Comparison of ENCODE assay signal across 1 cellular context in the genomic region with DNA sequence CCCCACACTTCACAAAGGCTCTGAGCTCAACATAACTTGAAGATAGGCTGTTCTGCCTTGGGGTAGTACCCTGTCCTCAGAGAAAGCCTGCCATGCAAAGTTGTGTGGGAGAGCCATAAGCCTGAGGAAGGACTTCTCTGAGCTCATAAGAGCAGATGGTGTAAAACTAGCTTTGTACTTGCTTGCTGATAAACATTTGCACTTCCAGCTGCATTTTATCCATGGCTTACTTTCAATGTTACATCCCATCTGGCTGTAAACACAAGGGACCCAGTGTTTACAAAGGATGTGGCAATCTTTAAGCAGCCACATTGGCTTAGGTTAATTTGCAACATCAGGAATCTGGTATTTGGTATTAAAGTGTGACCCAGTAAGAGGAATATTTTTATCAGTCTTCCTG.
TF ChIP-seq lines count a peak whose summit lies in the region.

No MANE protein-coding gene starts in this region.

TF ChIP-seq in HepG2, 621 proteins besides CTCF, POLR2A, EP300 and RAD21 (continued from another document and continues in another):
- TF ChIP-seq, protein P1, sequence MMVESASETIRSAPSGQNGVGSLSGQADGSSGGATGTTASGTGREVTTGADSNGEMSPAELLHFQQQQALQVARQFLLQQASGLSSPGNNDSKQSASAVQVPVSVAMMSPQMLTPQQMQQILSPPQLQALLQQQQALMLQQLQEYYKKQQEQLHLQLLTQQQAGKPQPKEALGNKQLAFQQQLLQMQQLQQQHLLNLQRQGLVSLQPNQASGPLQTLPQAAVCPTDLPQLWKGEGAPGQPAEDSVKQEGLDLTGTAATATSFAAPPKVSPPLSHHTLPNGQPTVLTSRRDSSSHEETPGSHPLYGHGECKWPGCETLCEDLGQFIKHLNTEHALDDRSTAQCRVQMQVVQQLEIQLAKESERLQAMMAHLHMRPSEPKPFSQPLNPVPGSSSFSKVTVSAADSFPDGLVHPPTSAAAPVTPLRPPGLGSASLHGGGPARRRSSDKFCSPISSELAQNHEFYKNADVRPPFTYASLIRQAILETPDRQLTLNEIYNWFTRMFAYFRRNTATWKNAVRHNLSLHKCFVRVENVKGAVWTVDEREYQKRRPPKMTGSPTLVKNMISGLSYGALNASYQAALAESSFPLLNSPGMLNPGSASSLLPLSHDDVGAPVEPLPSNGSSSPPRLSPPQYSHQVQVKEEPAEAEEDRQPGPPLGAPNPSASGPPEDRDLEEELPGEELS (CRISPR knock-in tag; IDR thresholded peaks at IDR 0.05) = peak; percentile 82
- TF ChIP-seq GATAD2A (CRISPR knock-in tag; IDR thresholded peaks at IDR 0.05) (peak; percentile 83), HBP1 (CRISPR knock-in tag; IDR thresholded peaks at IDR 0.05; ENCODE audit: low read depth) (no peak), FOXP1 (IDR thresholded peaks at IDR 0.05) (peak; percentile 65; the same call in 1 of the 2 replicates), FOXP1 (CRISPR knock-in tag; IDR thresholded peaks at IDR 0.05) (peak; percentile 95), FOXK1 (CRISPR knock-in tag; IDR thresholded peaks at IDR 0.05; ENCODE audit: borderline replicate concordance, low read depth) (peak; percentile 55; the same call in 1 of the 2 replicates), POGZ (CRISPR knock-in tag; IDR thresholded peaks at IDR 0.05) (peak; percentile 52; the same call in 1 of the 2 replicates), SAP130 (CRISPR knock-in tag; IDR thresholded peaks at IDR 0.05; ENCODE audit: low read depth) (0 out of 2 replicates have a peak, but pooled peaks have one; percentile 21), SMC3 (IDR thresholded peaks at IDR 0.05; ENCODE audit: low read length) (no peak), SOX6 (IDR thresholded peaks at IDR 0.05) (no peak), SOX6 (CRISPR knock-in tag; IDR thresholded peaks at IDR 0.05) (peak; percentile 53; the same call in 1 of the 2 replicates), IKZF5 (CRISPR knock-in tag; IDR thresholded peaks at IDR 0.05) (no peak), ARID5B (CRISPR knock-in tag; IDR thresholded peaks at IDR 0.05) (peak; percentile 75), RORA (CRISPR knock-in tag; IDR thresholded peaks at IDR 0.05) (no peak), SNAPC2 (CRISPR knock-in tag; IDR thresholded peaks at IDR 0.05) (no peak), TCF7 (IDR thresholded peaks at IDR 0.05; ENCODE audit: low read depth) (0 out of 2 replicates have a peak, but pooled peaks have one; percentile 28), ZBTB46 (CRISPR knock-in tag; IDR thresholded peaks at IDR 0.05; ENCODE audit: borderline replicate concordance) (no peak), HMG20A (CRISPR knock-in tag; IDR thresholded peaks at IDR 0.05; ENCODE audit: borderline replicate concordance) (peak; percentile 35; the same call in 1 of the 2 replicates), PHF21A (CRISPR knock-in tag; IDR thresholded peaks at IDR 0.05) (no peak), ZFP36L1 (CRISPR knock-in tag; IDR thresholded peaks at IDR 0.05) (no peak), ZBTB49 (CRISPR knock-in tag; IDR thresholded peaks at IDR 0.05; ENCODE audit: borderline replicate concordance) (no peak), MAZ (IDR thresholded peaks at IDR 0.05; ENCODE audit: borderline replicate concordance, low read depth, low read length) (no peak), MAZ (CRISPR knock-in tag; IDR thresholded peaks at IDR 0.05; ENCODE audit: low read depth) (no peak), SALL1 (CRISPR knock-in tag; IDR thresholded peaks at IDR 0.05) (peak; percentile 49), MIER2 (CRISPR knock-in tag; IDR thresholded peaks at IDR 0.05) (no peak)
- TF ChIP-seq, protein P2, sequence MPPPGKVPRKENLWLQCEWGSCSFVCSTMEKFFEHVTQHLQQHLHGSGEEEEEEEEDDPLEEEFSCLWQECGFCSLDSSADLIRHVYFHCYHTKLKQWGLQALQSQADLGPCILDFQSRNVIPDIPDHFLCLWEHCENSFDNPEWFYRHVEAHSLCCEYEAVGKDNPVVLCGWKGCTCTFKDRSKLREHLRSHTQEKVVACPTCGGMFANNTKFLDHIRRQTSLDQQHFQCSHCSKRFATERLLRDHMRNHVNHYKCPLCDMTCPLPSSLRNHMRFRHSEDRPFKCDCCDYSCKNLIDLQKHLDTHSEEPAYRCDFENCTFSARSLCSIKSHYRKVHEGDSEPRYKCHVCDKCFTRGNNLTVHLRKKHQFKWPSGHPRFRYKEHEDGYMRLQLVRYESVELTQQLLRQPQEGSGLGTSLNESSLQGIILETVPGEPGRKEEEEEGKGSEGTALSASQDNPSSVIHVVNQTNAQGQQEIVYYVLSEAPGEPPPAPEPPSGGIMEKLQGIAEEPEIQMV (CRISPR knock-in tag; IDR thresholded peaks at IDR 0.05; ENCODE audit: low read depth) = no peak
- TF ChIP-seq, protein P3, sequence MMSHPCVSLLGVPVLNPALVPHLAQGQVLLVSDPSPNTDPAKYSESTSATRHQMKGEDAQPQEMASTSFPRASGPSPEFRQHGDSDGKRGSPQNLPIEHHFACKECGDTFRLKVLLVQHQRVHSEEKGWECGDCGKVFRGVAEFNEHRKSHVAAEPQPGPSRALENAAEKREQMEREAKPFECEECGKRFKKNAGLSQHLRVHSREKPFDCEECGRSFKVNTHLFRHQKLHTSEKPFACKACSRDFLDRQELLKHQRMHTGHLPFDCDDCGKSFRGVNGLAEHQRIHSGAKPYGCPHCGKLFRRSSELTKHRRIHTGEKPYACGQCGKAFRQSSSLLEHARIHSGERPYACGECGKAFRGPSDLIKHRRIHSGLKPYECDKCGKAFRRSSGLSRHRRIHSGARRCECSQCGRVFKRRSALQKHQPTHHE (CRISPR knock-in tag; IDR thresholded peaks at IDR 0.05; ENCODE audit: borderline replicate concordance) = no peak
- TF ChIP-seq, protein P4, sequence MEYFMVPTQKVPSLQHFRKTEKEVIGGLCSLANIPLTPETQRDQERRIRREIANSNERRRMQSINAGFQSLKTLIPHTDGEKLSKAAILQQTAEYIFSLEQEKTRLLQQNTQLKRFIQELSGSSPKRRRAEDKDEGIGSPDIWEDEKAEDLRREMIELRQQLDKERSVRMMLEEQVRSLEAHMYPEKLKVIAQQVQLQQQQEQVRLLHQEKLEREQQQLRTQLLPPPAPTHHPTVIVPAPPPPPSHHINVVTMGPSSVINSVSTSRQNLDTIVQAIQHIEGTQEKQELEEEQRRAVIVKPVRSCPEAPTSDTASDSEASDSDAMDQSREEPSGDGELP (IDR thresholded peaks at IDR 0.05; ENCODE audit: borderline replicate concordance, low read depth) = peak; percentile 28; the same call in 1 of the 2 replicates
- TF ChIP-seq, protein P5, sequence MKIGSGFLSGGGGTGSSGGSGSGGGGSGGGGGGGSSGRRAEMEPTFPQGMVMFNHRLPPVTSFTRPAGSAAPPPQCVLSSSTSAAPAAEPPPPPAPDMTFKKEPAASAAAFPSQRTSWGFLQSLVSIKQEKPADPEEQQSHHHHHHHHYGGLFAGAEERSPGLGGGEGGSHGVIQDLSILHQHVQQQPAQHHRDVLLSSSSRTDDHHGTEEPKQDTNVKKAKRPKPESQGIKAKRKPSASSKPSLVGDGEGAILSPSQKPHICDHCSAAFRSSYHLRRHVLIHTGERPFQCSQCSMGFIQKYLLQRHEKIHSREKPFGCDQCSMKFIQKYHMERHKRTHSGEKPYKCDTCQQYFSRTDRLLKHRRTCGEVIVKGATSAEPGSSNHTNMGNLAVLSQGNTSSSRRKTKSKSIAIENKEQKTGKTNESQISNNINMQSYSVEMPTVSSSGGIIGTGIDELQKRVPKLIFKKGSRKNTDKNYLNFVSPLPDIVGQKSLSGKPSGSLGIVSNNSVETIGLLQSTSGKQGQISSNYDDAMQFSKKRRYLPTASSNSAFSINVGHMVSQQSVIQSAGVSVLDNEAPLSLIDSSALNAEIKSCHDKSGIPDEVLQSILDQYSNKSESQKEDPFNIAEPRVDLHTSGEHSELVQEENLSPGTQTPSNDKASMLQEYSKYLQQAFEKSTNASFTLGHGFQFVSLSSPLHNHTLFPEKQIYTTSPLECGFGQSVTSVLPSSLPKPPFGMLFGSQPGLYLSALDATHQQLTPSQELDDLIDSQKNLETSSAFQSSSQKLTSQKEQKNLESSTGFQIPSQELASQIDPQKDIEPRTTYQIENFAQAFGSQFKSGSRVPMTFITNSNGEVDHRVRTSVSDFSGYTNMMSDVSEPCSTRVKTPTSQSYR (CRISPR knock-in tag; IDR thresholded peaks at IDR 0.05; ENCODE audit: borderline replicate concordance) = no peak
